Comparison of ENCODE assay signal across 22 cellular contexts in genomic region chr7:138247568-138248328, GRCh38.
A peak's percentile ranks its signal among the peaks of the same experiment; 100 is the strongest.
DNase-seq lines count a peak whose midpoint lies in the region; ATAC-seq, FAIRE-seq and TF ChIP-seq lines count a peak whose summit lies in the region.
"Had no signal": no experiment of that assay in that cellular context is flagged by ENCODE, and none has a peak within 500 bp of the region (broad histone marks: within the 10 kb centered on the region; RNA-seq: fewer than 3 reads in every experiment).

No MANE protein-coding gene starts in this region.

- H2BK5ac ChIP-seq in mesendoderm (ENCODE audit: low read length): peak overlapping the region; percentile 95

- H3K9ac ChIP-seq in HepG2 (ENCODE audit: insufficient read depth, low read depth, low read length): no peak overlapping the region
- peak overlapping the region; percentile 22 for H3K9ac ChIP-seq in mesendoderm (ENCODE audit: low read length)

- H3K79me2 ChIP-seq in HepG2 (ENCODE audit: insufficient read depth, low read length) (no peaks in the 10 kb centered on the region), mesendoderm (ENCODE audit: control insufficient read depth, insufficient read depth, low read length) (no peaks in the 10 kb centered on the region)

- H3K56ac ChIP-seq in mesendoderm (ENCODE audit: low read length): peak overlapping the region; percentile 74

- no peak overlapping the region for H3K4me3 ChIP-seq in HepG2 (replicated peaks in 1 of 3; ENCODE audit: insufficient read depth in 1 of 3, low read depth in 2 of 3, low read length in 3 of 3)
- no peak overlapping the region for H3K4me3 ChIP-seq in right lobe of liver
- no peak overlapping the region for H3K4me3 ChIP-seq in brain microvascular endothelial cell (ENCODE audit: low read depth, low read length)
- H3K4me3 ChIP-seq in mesendoderm (ENCODE audit: low read length): no peak overlapping the region
- H3K4me3 ChIP-seq: gastroesophageal sphincter, skin epidermis, uterus had no signal

- peak overlapping the region; percentile 16 for H3K18ac ChIP-seq in mesendoderm (ENCODE audit: low read length)

- no TSS peak for BruUV-seq in HepG2 (replicated peaks; lab: Mats Ljungman, UMichigan)

- in situ Hi-C loops in HepG2 (cut with HindIII; ENCODE audit: extremely low pct_ligation_motif_present, low pct_unique_long_range_greater_than_20kb): no loop called here
- in situ Hi-C loops in brain microvascular endothelial cell (cut with HindIII; ENCODE audit: low pct_ligation_motif_present, low sequenced_read_pairs): no loop called here

- H3K4me1 Mint-ChIP-seq in type B pancreatic cell (ENCODE audit: unreplicated experiment): peaks cover 41% of the 10 kb centered on the region
- no peaks in the 10 kb centered on the region for H3K4me1 Mint-ChIP-seq in activated naive CD4-positive, alpha-beta T cell treated with anti-CD3 and anti-CD28 coated beads, Interleukin-2, amount 10 ng/mL, durations not matched to agents 7 days and 5 days
- H3K4me1 Mint-ChIP-seq: activated naive CD4-positive, alpha-beta T cell treated with anti-CD3 and anti-CD28 coated beads, Interleukin-2, amount 50 U/mL, for 24 hours; T-helper 17 cell had no signal

- H3K9me3 Mint-ChIP-seq in type B pancreatic cell: peaks cover 14% of the 10 kb centered on the region
- H3K9me3 Mint-ChIP-seq in activated naive CD4-positive, alpha-beta T cell treated with anti-CD3 and anti-CD28 coated beads, Interleukin-2, amount 10 ng/mL, durations not matched to agents 7 days and 5 days: peaks cover 6% of the 10 kb centered on the region

- H3K23ac ChIP-seq in mesendoderm (ENCODE audit: low read length): no peak overlapping the region

- no peak for TF ChIP-seq RAD21 in HepG2 (CRISPR knock-in tag; IDR thresholded peaks at IDR 0.05)

- intact Hi-C loops in HepG2 (cut with micrococcal nuclease; ENCODE audit: unreplicated experiment) (no loop called here), right lobe of liver (cut with DNase I) (no loop called here)

- H3K4me2 ChIP-seq in HepG2 (ENCODE audit: low read depth, low read length): no peak overlapping the region
- no peak overlapping the region for H3K4me2 ChIP-seq in mesendoderm (ENCODE audit: low read length)

- H3K27me3 ChIP-seq in HepG2 (ENCODE audit: control insufficient read depth in 1 of 2, insufficient read depth in 2 of 2, low read length in 2 of 2): no peaks in the 10 kb centered on the region
- H3K27me3 ChIP-seq in right lobe of liver: no peaks in the 10 kb centered on the region
- H3K27me3 ChIP-seq in brain microvascular endothelial cell (replicated peaks): no peaks in the 10 kb centered on the region
- H3K27me3 ChIP-seq in mesendoderm (ENCODE audit: insufficient read depth, low read length, poor library complexity): no peaks in the 10 kb centered on the region
- H3K27me3 ChIP-seq: gastroesophageal sphincter, uterus had no signal

- H4K20me1 ChIP-seq in HepG2 (ENCODE audit: insufficient read depth, low read length): no peaks in the 10 kb centered on the region

- H3K27ac ChIP-seq in HepG2 (ENCODE audit: extremely low read length, insufficient read depth, low read length): peak overlapping the region; percentile 80
- no peak overlapping the region for H3K27ac ChIP-seq in right lobe of liver
- peak overlapping the region; percentile 80 for H3K27ac ChIP-seq in brain microvascular endothelial cell
- peak overlapping the region; percentile 77 for H3K27ac ChIP-seq in mesendoderm (ENCODE audit: low read depth, low read length)
- H3K27ac ChIP-seq: gastroesophageal sphincter, skin epidermis had no signal

- CTCF ChIA-PET in HepG2 (lab: Yijun Ruan, JAX; ENCODE audit: low intra/inter-chr PET ratio, low total read pairs): no interaction called here
- CTCF ChIA-PET in activated naive CD4-positive, alpha-beta T cell treated with anti-CD3 and anti-CD28 coated beads, Interleukin-2, amount 10 ng/mL, durations not matched to agents 7 days and 5 days (lab: Charles Lee): no interaction called here

- TF ChIP-seq CTCF in HepG2 (CRISPR knock-in tag; IDR thresholded peaks at IDR 0.05) (no peak), right lobe of liver (IDR thresholded peaks at IDR 0.05) (no peak), brain microvascular endothelial cell (IDR thresholded peaks at IDR 0.05; ENCODE audit: low read depth, low read length, missing control alignments) (no peak), type B pancreatic cell (conservative IDR thresholded peaks at IDR 0.05) (no peak)

- POLR2A ChIA-PET in HepG2 (lab: Yijun Ruan, JAX): interaction anchor here (1.2 kb wide), 1 partner anchor 10 kb away, joined by 4 read pairs; no protein-coding TSS in a partner anchor

- H3K36me3 ChIP-seq in HepG2 (replicated peaks in 1 of 2; ENCODE audit: control insufficient read depth in 1 of 2, insufficient read depth in 2 of 2, low read length in 2 of 2) (no peaks in the 10 kb centered on the region), right lobe of liver (no peaks in the 10 kb centered on the region), brain microvascular endothelial cell (replicated peaks) (no peaks in the 10 kb centered on the region), mesendoderm (ENCODE audit: control insufficient read depth, insufficient read depth, low read length) (no peaks in the 10 kb centered on the region)
- H3K36me3 ChIP-seq: gastroesophageal sphincter, uterus had no signal

- no peak overlapping the region for H4K5ac ChIP-seq in mesendoderm (ENCODE audit: low read length)

- FAIRE-seq in HepG2 (lab: Jason Lieb, UNC): no peak

- ATAC-seq in HepG2 (no peak), right lobe of liver (no peak), GM21447 (IDR thresholded peaks at IDR 0.05; ENCODE audit: unreplicated experiment) (no peak), HG03108 (IDR thresholded peaks at IDR 0.05; ENCODE audit: unreplicated experiment) (no peak)
- ATAC-seq: activated CD8-positive, alpha-beta T cell treated with anti-CD3 and anti-CD28 coated beads, Interleukin-2, amount 10 ng/mL, durations not matched to agents 7 days and 5 days; activated T-cell treated with anti-CD3 and anti-CD28 coated beads, Interleukin-2, amount 50 U/mL, for 4 hours; gastroesophageal sphincter; T-helper 17 cell had no signal

- TF ChIP-seq POLR2A in HepG2 (IDR thresholded peaks at IDR 0.05; ENCODE audit: insufficient read depth in 1 of 2, low read depth in 2 of 2, low read length in 2 of 2) (no peak), right lobe of liver (IDR thresholded peaks at IDR 0.05) (no peak)

- H2BK15ac ChIP-seq in mesendoderm (replicated peaks; ENCODE audit: low read depth): no peak overlapping the region

- H3K4me3 Mint-ChIP-seq in type B pancreatic cell: peak overlapping the region; percentile 42
- H3K4me3 Mint-ChIP-seq in activated naive CD4-positive, alpha-beta T cell treated with anti-CD3 and anti-CD28 coated beads, Interleukin-2, amount 10 ng/mL, durations not matched to agents 7 days and 5 days: no peak overlapping the region
- H3K4me3 Mint-ChIP-seq: activated CD8-positive, alpha-beta T cell treated with anti-CD3 and anti-CD28 coated beads, Interleukin-2, amount 10 ng/mL, durations not matched to agents 7 days and 5 days; activated naive CD4-positive, alpha-beta T cell treated with anti-CD3 and anti-CD28 coated beads, Interleukin-2, amount 50 U/mL, for 24 hours; activated T-cell treated with anti-CD3 and anti-CD28 coated beads, Interleukin-2, amount 50 U/mL, for 4 hours; brain; T-helper 17 cell had no signal

- peak overlapping the region; percentile 28 for H2BK120ac ChIP-seq in mesendoderm (ENCODE audit: low read depth, low read length)

- peaks cover 50% of the 10 kb centered on the region for H3K4me1 ChIP-seq in HepG2 (ENCODE audit: insufficient read depth, low read length)
- peaks cover 0 to 35% (median 10%) of the 10 kb centered on the region in 4 donors for H3K4me1 ChIP-seq in right lobe of liver
- peaks cover 1% of the 10 kb centered on the region for H3K4me1 ChIP-seq in mesendoderm (ENCODE audit: control insufficient read depth, low read depth, low read length)
- H3K4me1 ChIP-seq: gastroesophageal sphincter, uterus had no signal

- peak overlapping the region; percentile 94 for H2AK5ac ChIP-seq in mesendoderm (ENCODE audit: low read length)

- H3K4ac ChIP-seq in mesendoderm (ENCODE audit: low read depth, low read length): peak overlapping the region; percentile 97

- H3K79me1 ChIP-seq in mesendoderm (ENCODE audit: low read length): no peaks in the 10 kb centered on the region

- no peak for DNase-seq in HepG2 (ENCODE audit: low spot score)
- no peak for DNase-seq in right lobe of liver
- peak; percentile 90 for DNase-seq in brain microvascular endothelial cell
- DNase-seq in mesendoderm: peak; percentile 70
- no peak for DNase-seq in type B pancreatic cell (ENCODE audit: extremely low spot score, unreplicated experiment)
- DNase-seq in activated naive CD4-positive, alpha-beta T cell treated with anti-CD3 and anti-CD28 coated beads, Interleukin-2, amount 10 ng/mL, durations not matched to agents 7 days and 5 days: no peak
- DNase-seq: 8988T; activated CD4-positive, CD25-positive, alpha-beta regulatory T cell; activated CD8-positive, alpha-beta T cell treated with anti-CD3 and anti-CD28 coated beads, Interleukin-2, amount 10 ng/mL, durations not matched to agents 7 days and 5 days; activated T-cell treated with anti-CD3 and anti-CD28 coated beads, Interleukin-2, amount 50 U/mL, for 4 hours; COR-L47; dermis blood vessel endothelial cell; NCI-H82; nucleus accumbens; T-helper 17 cell; uterus had no signal

- TF ChIP-seq EP300 in HepG2 (IDR thresholded peaks at IDR 0.05; ENCODE audit: low read depth in 2 of 2, low read length in 2 of 2): no peak
- TF ChIP-seq EP300 in HepG2 (CRISPR knock-in tag; IDR thresholded peaks at IDR 0.05; ENCODE audit: borderline replicate concordance): no peak

- H3K9me3 ChIP-seq in HepG2 (ENCODE audit: low read length) (peaks cover 18% of the 10 kb centered on the region), right lobe of liver (peaks cover 0 to 3% (median 0%) of the 10 kb centered on the region in 4 donors)
- H3K9me3 ChIP-seq: uterus had no signal

- no peak overlapping the region for H4K8ac ChIP-seq in mesendoderm (ENCODE audit: low read depth, low read length)

- H2AFZ ChIP-seq in HepG2 (ENCODE audit: low read length): no peak overlapping the region

- H3K36me3 Mint-ChIP-seq in type B pancreatic cell: peaks cover 10% of the 10 kb centered on the region
- peaks cover 2% of the 10 kb centered on the region for H3K36me3 Mint-ChIP-seq in activated naive CD4-positive, alpha-beta T cell treated with anti-CD3 and anti-CD28 coated beads, Interleukin-2, amount 10 ng/mL, durations not matched to agents 7 days and 5 days
- H3K36me3 Mint-ChIP-seq: activated naive CD4-positive, alpha-beta T cell treated with anti-CD3 and anti-CD28 coated beads, Interleukin-2, amount 50 U/mL, for 24 hours; brain had no signal

- WGBS in HepG2 (ENCODE audit: low lambda C conversion rate): 75% methylated on average over 9 of the region's 9 CpGs
- 60% methylated on average over 9 of the region's 9 CpGs for WGBS in right lobe of liver (ENCODE audit: insufficient coverage, low coverage, low lambda C conversion rate, missing lambda C conversion rate)
- WGBS in mesendoderm (ENCODE audit: extremely low coverage, insufficient coverage, low lambda C conversion rate): no CpG with 5 or more reads among the region's 9 CpGs

- peak overlapping the region; percentile 83 for H3K27ac Mint-ChIP-seq in type B pancreatic cell
- no peak overlapping the region for H3K27ac Mint-ChIP-seq in activated naive CD4-positive, alpha-beta T cell treated with anti-CD3 and anti-CD28 coated beads, Interleukin-2, amount 10 ng/mL, durations not matched to agents 7 days and 5 days
- H3K27ac Mint-ChIP-seq: activated CD8-positive, alpha-beta T cell treated with anti-CD3 and anti-CD28 coated beads, Interleukin-2, amount 10 ng/mL, durations not matched to agents 7 days and 5 days; activated naive CD4-positive, alpha-beta T cell treated with anti-CD3 and anti-CD28 coated beads, Interleukin-2, amount 50 U/mL, for 24 hours; T-helper 17 cell had no signal

- H3K27me3 Mint-ChIP-seq in type B pancreatic cell: no peaks in the 10 kb centered on the region
- no peaks in the 10 kb centered on the region for H3K27me3 Mint-ChIP-seq in activated naive CD4-positive, alpha-beta T cell treated with anti-CD3 and anti-CD28 coated beads, Interleukin-2, amount 10 ng/mL, durations not matched to agents 7 days and 5 days
- H3K27me3 Mint-ChIP-seq: activated naive CD4-positive, alpha-beta T cell treated with anti-CD3 and anti-CD28 coated beads, Interleukin-2, amount 50 U/mL, for 24 hours; brain had no signal

Comparison
In these comparisons a context has a peak if more than half of its experiments do, and no peak if none do; other contexts are left out.
1. H3K27ac ChIP-seq: peak in HepG2 (single experiment), brain microvascular endothelial cell (single experiment) and mesendoderm (single experiment); none in right lobe of liver (0 of 3).
2. DNase-seq: peak in brain microvascular endothelial cell (single experiment) and mesendoderm (single experiment); none in HepG2 (single experiment), right lobe of liver (0 of 3), type B pancreatic cell (single experiment) and activated naive CD4-positive, alpha-beta T cell treated with anti-CD3 and anti-CD28 coated beads, Interleukin-2, amount 10 ng/mL, durations not matched to agents 7 days and 5 days (single experiment).